In genomic region chr15:39668457-39668856, GRCh38 we compare ENCODE assay signal across 23 cellular contexts.
DNase-seq lines count a peak whose midpoint lies in the region; ATAC-seq, FAIRE-seq and TF ChIP-seq lines count a peak whose summit lies in the region.
"Had no signal": no experiment of that assay in that cellular context is flagged by ENCODE, and none has a peak within 500 bp of the region (broad histone marks: within the 10 kb centered on the region; RNA-seq: fewer than 3 reads in every experiment).

No MANE protein-coding gene starts in this region.

- in situ Hi-C loops in HepG2 (cut with HindIII; ENCODE audit: extremely low pct_ligation_motif_present, low pct_unique_long_range_greater_than_20kb) = no loop called here

- peaks cover 36% of the 10 kb centered on the region for H3F3A ChIP-seq in neural progenitor cell (ENCODE audit: low read depth)

- peaks cover 47% of the 10 kb centered on the region for H3K4me1 Mint-ChIP-seq in neural progenitor cell
- H3K4me1 Mint-ChIP-seq: B cell, IgD-negative memory B cell had no signal

- TF ChIP-seq CTCF in right lobe of liver (IDR thresholded peaks at IDR 0.05) (no peak), HepG2 (CRISPR knock-in tag; IDR thresholded peaks at IDR 0.05) (no peak), neural progenitor cell (IDR thresholded peaks at IDR 0.05) (no peak)

- peaks cover 6% of the 10 kb centered on the region for H3K27me3 Mint-ChIP-seq in neural progenitor cell (ENCODE audit: insufficient read depth, low read depth)
- H3K27me3 Mint-ChIP-seq: CD8-positive, alpha-beta memory T cell had no signal

- ATAC-seq in right lobe of liver = peak in 3 of 4 donors; percentile 86 to 92 (median 89)
- no peak for ATAC-seq in HepG2
- peak; percentile 87 for ATAC-seq in left lobe of liver
- ATAC-seq in HG02623 (IDR thresholded peaks at IDR 0.05; ENCODE audit: unreplicated experiment) = no peak
- no peak for ATAC-seq in esophagus mucosa

- no peak for TF ChIP-seq POLR2A in right lobe of liver (IDR thresholded peaks at IDR 0.05)
- TF ChIP-seq POLR2A in HepG2 (IDR thresholded peaks at IDR 0.05; ENCODE audit: insufficient read depth in 1 of 2, low read depth in 2 of 2, low read length in 2 of 2) = no peak

- H3K4me3 ChIP-seq in right lobe of liver (no peak overlapping the region), HepG2 (replicated peaks in 1 of 3; ENCODE audit: insufficient read depth in 1 of 3, low read depth in 2 of 3, low read length in 3 of 3) (no peak overlapping the region), neural progenitor cell (no peak overlapping the region)
- H3K4me3 ChIP-seq: BLaER1 treated with 17β-estradiol and CSF1 and Interleukin-3, amounts not matched to agents 10 nM and 100 nM; GM12878; GM23248 had no signal

- H3K27ac ChIP-seq in right lobe of liver (no peak overlapping the region), HepG2 (ENCODE audit: extremely low read length, insufficient read depth, low read length) (no peak overlapping the region), neural progenitor cell (no peak overlapping the region)
- H3K27ac ChIP-seq: BLaER1 treated with 17β-estradiol and CSF1 and Interleukin-3, amounts not matched to agents 10 nM and 100 nM; GM23248; HL-60 had no signal

- H3K9ac ChIP-seq in HepG2 (ENCODE audit: insufficient read depth, low read depth, low read length) (no peak overlapping the region), neural progenitor cell (no peak overlapping the region)
- H3K9ac ChIP-seq: BLaER1 treated with 17β-estradiol and CSF1 and Interleukin-3, amounts not matched to agents 10 nM and 100 nM; GM23248 had no signal

- no peaks in the 10 kb centered on the region for H3K27me3 ChIP-seq in right lobe of liver
- H3K27me3 ChIP-seq in HepG2 (ENCODE audit: control insufficient read depth in 1 of 2, insufficient read depth in 2 of 2, low read length in 2 of 2) = no peaks in the 10 kb centered on the region; a peak in 1 of 5 replicates
- H3K27me3 ChIP-seq in neural progenitor cell = no peaks in the 10 kb centered on the region
- H3K27me3 ChIP-seq: BLaER1 treated with 17β-estradiol and CSF1 and Interleukin-3, amounts not matched to agents 10 nM and 100 nM had no signal

- H3K36me3 ChIP-seq in right lobe of liver = no peaks in the 10 kb centered on the region
- H3K36me3 ChIP-seq in HepG2 (replicated peaks in 1 of 2; ENCODE audit: control insufficient read depth in 1 of 2, insufficient read depth in 2 of 2, low read length in 2 of 2) = no peaks in the 10 kb centered on the region
- no peaks in the 10 kb centered on the region for H3K36me3 ChIP-seq in neural progenitor cell
- H3K36me3 ChIP-seq: BLaER1 treated with 17β-estradiol and CSF1 and Interleukin-3, amounts not matched to agents 10 nM and 100 nM had no signal

- DNase-seq in right lobe of liver (no peak), HepG2 (ENCODE audit: low spot score) (no peak), left lobe of liver (ENCODE audit: low spot score) (no peak), neural progenitor cell (ENCODE audit: low spot score) (no peak)
- DNase-seq: CD4-positive, CD25-positive, alpha-beta regulatory T cell; CD8-positive, alpha-beta memory T cell; COR-L47; DMS 273 treated with DMSO at 0.1 percent for 48 hours; DMS53; DND-41; EL; GM23248; HCEC 1CT had no signal

- peaks cover 1% of the 10 kb centered on the region for H3K36me3 Mint-ChIP-seq in neural progenitor cell
- H3K36me3 Mint-ChIP-seq: CD4-positive, CD25-positive, alpha-beta regulatory T cell; CD8-positive, alpha-beta memory T cell; IgD-negative memory B cell had no signal

- H3K79me2 ChIP-seq in HepG2 (ENCODE audit: insufficient read depth, low read length) (no peaks in the 10 kb centered on the region), neural progenitor cell (ENCODE audit: low read depth) (no peaks in the 10 kb centered on the region)

- TF ChIP-seq EP300 in HepG2 (IDR thresholded peaks at IDR 0.05; ENCODE audit: low read depth in 2 of 2, low read length in 2 of 2) (no peak), HepG2 (CRISPR knock-in tag; IDR thresholded peaks at IDR 0.05; ENCODE audit: borderline replicate concordance) (no peak), Ishikawa (IDR thresholded peaks at IDR 0.05; ENCODE audit: borderline replicate concordance) (peak; percentile 86)

- intact Hi-C loops in right lobe of liver (cut with DNase I) = no loop called here
- intact Hi-C loops in HepG2 (cut with micrococcal nuclease; ENCODE audit: unreplicated experiment) = loop anchor here (1.0 kb wide), 1 partner anchor 43 kb away; no protein-coding TSS in a partner anchor

- TF ChIP-seq RAD21 in HepG2 (CRISPR knock-in tag; IDR thresholded peaks at IDR 0.05) (no peak), Ishikawa (IDR thresholded peaks at IDR 0.05; ENCODE audit: low read depth) (no peak)

- H4K20me1 ChIP-seq in HepG2 (ENCODE audit: insufficient read depth, low read length) = no peaks in the 10 kb centered on the region
- no peaks in the 10 kb centered on the region for H4K20me1 ChIP-seq in neural progenitor cell (ENCODE audit: low read depth)
- H4K20me1 ChIP-seq: BLaER1 treated with 17β-estradiol and CSF1 and Interleukin-3, amounts not matched to agents 10 nM and 100 nM had no signal

- H3K4me1 ChIP-seq in right lobe of liver = peaks cover 0 to 7% (median 2%) of the 10 kb centered on the region in 4 donors
- H3K4me1 ChIP-seq in HepG2 (ENCODE audit: insufficient read depth, low read length) = no peaks in the 10 kb centered on the region
- H3K4me1 ChIP-seq in neural progenitor cell = peaks cover 41% of the 10 kb centered on the region
- H3K4me1 ChIP-seq: BLaER1 treated with 17β-estradiol and CSF1 and Interleukin-3, amounts not matched to agents 10 nM and 100 nM had no signal

- no peak overlapping the region for H3K4me3 Mint-ChIP-seq in neural progenitor cell
- H3K4me3 Mint-ChIP-seq: B cell; CD4-positive, CD25-positive, alpha-beta regulatory T cell; CD8-positive, alpha-beta memory T cell; IgD-negative memory B cell had no signal

- no peak for FAIRE-seq in HepG2 (lab: Jason Lieb, UNC)
- FAIRE-seq: GM12878, GM19239, HTR-8/SVneo had no signal

- POLR2A ChIA-PET in HepG2 (lab: Yijun Ruan, JAX) = no interaction called here

- CTCF ChIA-PET in HepG2 (lab: Yijun Ruan, JAX; ENCODE audit: low intra/inter-chr PET ratio, low total read pairs) = no interaction called here

- H3K27ac Mint-ChIP-seq in neural progenitor cell = peak overlapping the region; percentile 38
- H3K27ac Mint-ChIP-seq: B cell, IgD-negative memory B cell had no signal

- BruUV-seq in HepG2 (replicated peaks; lab: Mats Ljungman, UMichigan) = no TSS peak

- H3K9me3 ChIP-seq in right lobe of liver (no peaks in the 10 kb centered on the region), HepG2 (ENCODE audit: low read length) (no peaks in the 10 kb centered on the region), neural progenitor cell (ENCODE audit: low read depth) (no peaks in the 10 kb centered on the region)
- H3K9me3 ChIP-seq: BLaER1 treated with 17β-estradiol and CSF1 and Interleukin-3, amounts not matched to agents 10 nM and 100 nM had no signal

- H2AFZ ChIP-seq in HepG2 (ENCODE audit: low read length) (no peak overlapping the region), neural progenitor cell (replicated peaks) (no peak overlapping the region)
- H2AFZ ChIP-seq: GM23248 had no signal

- H3K9me3 Mint-ChIP-seq in neural progenitor cell = peaks cover 5% of the 10 kb centered on the region
- H3K9me3 Mint-ChIP-seq: CD4-positive, CD25-positive, alpha-beta regulatory T cell; CD8-positive, alpha-beta memory T cell; IgD-negative memory B cell had no signal

- H3K4me2 ChIP-seq in HepG2 (ENCODE audit: low read depth, low read length) (no peak overlapping the region), neural progenitor cell (no peak overlapping the region)
- H3K4me2 ChIP-seq: BLaER1 treated with 17β-estradiol and CSF1 and Interleukin-3, amounts not matched to agents 10 nM and 100 nM had no signal

- WGBS in right lobe of liver (ENCODE audit: insufficient coverage, low coverage, low lambda C conversion rate, missing lambda C conversion rate) = 48% methylated on average over 4 of the region's 4 CpGs
- 36% methylated on average over 4 of the region's 4 CpGs for WGBS in HepG2 (ENCODE audit: low lambda C conversion rate)

TF ChIP-seq in HepG2, 621 proteins besides CTCF, POLR2A, EP300 and RAD21 (continues in another document):
- TF ChIP-seq ATM (IDR thresholded peaks at IDR 0.05; ENCODE audit: borderline replicate concordance) = no peak

TF ChIP-seq in Ishikawa, 13 proteins besides CTCF, POLR2A, EP300 and RAD21:
- no peak for TF ChIP-seq EGR1 (IDR thresholded peaks at IDR 0.05)
- TF ChIP-seq TEAD4 (IDR thresholded peaks at IDR 0.05) = peak; percentile 61
- no peak for TF ChIP-seq MAX (IDR thresholded peaks at IDR 0.05)
- no peak for TF ChIP-seq USF1 (IDR thresholded peaks at IDR 0.05)
- TF ChIP-seq TCF12 (IDR thresholded peaks at IDR 0.05; ENCODE audit: low read depth) = peak; percentile 69
- peak; percentile 59; the same call in 1 of the 2 replicates for TF ChIP-seq NFIC (IDR thresholded peaks at IDR 0.05)
- TF ChIP-seq TAF1 (IDR thresholded peaks at IDR 0.05; ENCODE audit: low read depth) = no peak
- peak; percentile 57; the same call in 1 of the 2 replicates for TF ChIP-seq FOXM1 (IDR thresholded peaks at IDR 0.05; ENCODE audit: borderline replicate concordance, low read depth)
TF ChIP-seq in Ishikawa: peak in this region for 4.

Comparison
In these comparisons a context has a peak if more than half of its experiments do, and no peak if none do; other contexts are left out.
1. ATAC-seq: peak in right lobe of liver (3 of 4) and left lobe of liver (single experiment); none in HepG2 (single experiment), HG02623 (single experiment) and esophagus mucosa (single experiment).